In the genomic region with DNA sequence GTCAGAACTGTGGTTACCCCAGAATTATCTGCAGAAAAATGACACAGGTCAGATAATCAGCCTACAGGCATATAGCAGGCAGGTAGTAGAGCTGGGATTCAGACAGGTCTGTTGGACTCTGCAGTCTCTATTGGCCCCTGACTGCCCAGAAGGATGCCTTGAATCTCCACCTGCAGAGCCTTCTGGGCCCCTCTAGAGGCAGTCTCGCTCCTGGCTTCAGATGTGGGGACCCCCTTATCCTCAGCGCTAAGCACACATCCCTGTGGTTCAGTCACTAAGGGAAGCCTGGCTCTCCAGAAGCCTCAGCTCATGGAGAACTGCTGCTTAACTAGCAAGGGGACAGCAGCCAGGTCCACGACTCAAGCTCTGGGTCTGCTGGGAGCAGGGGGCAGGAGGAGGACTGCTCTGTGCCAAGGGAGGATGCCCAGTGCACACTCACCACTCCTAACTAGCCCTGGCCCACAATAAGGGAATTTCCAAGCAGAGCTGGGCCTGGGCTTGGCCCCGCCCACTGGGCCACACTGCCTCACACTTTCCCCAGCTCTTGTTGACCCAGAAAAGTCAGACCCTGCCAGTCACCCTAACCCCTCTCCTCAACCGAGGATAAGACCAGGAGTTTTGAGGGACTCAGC, we compare ENCODE assay signal across 8 cellular contexts. TPM values are rescaled to one million over a fixed set of nuclear protein-coding genes. Genes with fewer than 3 reads are reported as not detected.
A peak's percentile ranks its signal among the peaks of the same experiment; 100 is the strongest.
DNase-seq lines count a peak whose midpoint lies in the region; ATAC-seq and TF ChIP-seq lines count a peak whose summit lies in the region.

No MANE protein-coding gene starts in this region.

- H3K4me3 ChIP-seq in breast epithelium, result no peak overlapping the region
- H3K4me3 ChIP-seq in upper lobe of left lung, result no peak overlapping the region
- H3K4me3 ChIP-seq in uterus, result no peak overlapping the region
- H3K4me3 ChIP-seq in ovary, result no peak overlapping the region

- intact Hi-C loops in breast epithelium (cut with DNase I; ENCODE audit: low total_unique reads) (no loop called here), MCF 10A (cut with micrococcal nuclease) (no loop called here), uterus (cut with DNase I; ENCODE audit: low total_unique reads) (no loop called here), ovary (cut with DNase I) (no loop called here)
- intact Hi-C loops in activated CD8-positive, alpha-beta T cell treated with anti-CD3 and anti-CD28 coated beads for 36 hours (cut with micrococcal nuclease), result no loop called here

- ATAC-seq in activated CD8-positive, alpha-beta T cell treated with anti-CD3 and anti-CD28 coated beads for 36 hours, result peak; percentile 25
- peak in 1 of 2 donors; percentile 12 for ATAC-seq in upper lobe of left lung (ENCODE audit: low FRiP score in 2 of 2)
- ATAC-seq in HG02571 (IDR thresholded peaks at IDR 0.05; ENCODE audit: unreplicated experiment), result no peak

- 78 to 79% methylated on average over 3 to 5 of the region's 5 CpGs for WGBS in upper lobe of left lung, 2 donors
- WGBS in ovary, 3 donors, result 54 to 77% (median 71%) methylated on average over 5 of the region's 5 CpGs

- no peak overlapping the region for H3K4me3 Mint-ChIP-seq in MCF 10A (ENCODE audit: unreplicated experiment)
- peak overlapping the region; percentile 70 for H3K4me3 Mint-ChIP-seq in activated CD8-positive, alpha-beta T cell treated with anti-CD3 and anti-CD28 coated beads for 36 hours

- peaks cover 38% of the 10 kb centered on the region for H3K4me1 Mint-ChIP-seq in MCF 10A (ENCODE audit: insufficient read depth, unreplicated experiment)
- peaks cover 47% of the 10 kb centered on the region for H3K4me1 Mint-ChIP-seq in activated CD8-positive, alpha-beta T cell treated with anti-CD3 and anti-CD28 coated beads for 36 hours (ENCODE audit: low read depth)

- H3K27ac Mint-ChIP-seq in MCF 10A (ENCODE audit: low read depth, unreplicated experiment), result no peak overlapping the region
- H3K27ac Mint-ChIP-seq in activated CD8-positive, alpha-beta T cell treated with anti-CD3 and anti-CD28 coated beads for 36 hours, result peak overlapping the region; percentile 97

- H3K9me3 ChIP-seq in breast epithelium, result no peaks in the 10 kb centered on the region
- no peaks in the 10 kb centered on the region for H3K9me3 ChIP-seq in upper lobe of left lung
- H3K9me3 ChIP-seq in uterus, result no peaks in the 10 kb centered on the region
- no peaks in the 10 kb centered on the region for H3K9me3 ChIP-seq in ovary

- TF ChIP-seq CTCF in breast epithelium (IDR thresholded peaks at IDR 0.05) (no peak), MCF 10A (IDR thresholded peaks at IDR 0.05; ENCODE audit: unreplicated experiment) (no peak), upper lobe of left lung (IDR thresholded peaks at IDR 0.05) (no peak), uterus (IDR thresholded peaks at IDR 0.05) (no peak), ovary (IDR thresholded peaks at IDR 0.05) (no peak)
- TF ChIP-seq CTCF in activated CD8-positive, alpha-beta T cell treated with anti-CD3 and anti-CD28 coated beads for 36 hours (IDR thresholded peaks at IDR 0.05), result peak; percentile 37

- H3K27me3 ChIP-seq in breast epithelium (no peaks in the 10 kb centered on the region), upper lobe of left lung (no peaks in the 10 kb centered on the region), uterus (no peaks in the 10 kb centered on the region), ovary (no peaks in the 10 kb centered on the region)

- H3K9me3 Mint-ChIP-seq in MCF 10A (ENCODE audit: unreplicated experiment), result no peaks in the 10 kb centered on the region
- no peaks in the 10 kb centered on the region for H3K9me3 Mint-ChIP-seq in activated CD8-positive, alpha-beta T cell treated with anti-CD3 and anti-CD28 coated beads for 36 hours

- no peak for TF ChIP-seq POLR2A in breast epithelium (IDR thresholded peaks at IDR 0.05)
- no peak for TF ChIP-seq POLR2A in upper lobe of left lung (IDR thresholded peaks at IDR 0.05)
- no peak for TF ChIP-seq POLR2A in uterus (IDR thresholded peaks at IDR 0.05)
- no peak for TF ChIP-seq POLR2A in ovary (IDR thresholded peaks at IDR 0.05)

- DNase-seq in breast epithelium (ENCODE audit: low spot score in 2 of 2) (no peak), MCF 10A (ENCODE audit: unreplicated experiment) (no peak), kidney tubule cell (ENCODE audit: low spot score) (peak; percentile 63), upper lobe of left lung (peak; percentile 56 to 61), uterus (no peak), ovary (no peak)
- DNase-seq in activated CD8-positive, alpha-beta T cell treated with anti-CD3 and anti-CD28 coated beads for 36 hours, result peak; percentile 58

- no peaks in the 10 kb centered on the region for H3K27me3 Mint-ChIP-seq in MCF 10A (ENCODE audit: insufficient read depth, unreplicated experiment)
- no peaks in the 10 kb centered on the region for H3K27me3 Mint-ChIP-seq in activated CD8-positive, alpha-beta T cell treated with anti-CD3 and anti-CD28 coated beads for 36 hours

- POLR2A ChIA-PET in MCF 10A (lab: Yijun Ruan, JAX), result interaction anchor here (0.6 to 0.8 kb wide), 2 partner anchors 19 to 202 kb away, joined by 3 to 4 read pairs; a partner anchor contains a TSS
- POLR2A ChIA-PET in activated CD8-positive, alpha-beta T cell treated with anti-CD3 and anti-CD28 coated beads for 36 hours (lab: Charles Lee), result interaction anchor here (0.6 to 14.2 kb wide), 8 partner anchors 11 to 235 kb away, joined by 3 to 172 read pairs (median 4); a partner anchor contains a TSS

- H3K27ac ChIP-seq in breast epithelium (peak overlapping the region; percentile 82 to 85), upper lobe of left lung (peak overlapping the region; percentile 79 to 90 (median 84)), uterus (no peak overlapping the region), ovary (no peak overlapping the region)

- TF ChIP-seq EP300 in upper lobe of left lung (IDR thresholded peaks at IDR 0.05), result no peak
- TF ChIP-seq EP300 in ovary (IDR thresholded peaks at IDR 0.05), result no peak

- CTCF ChIA-PET in MCF 10A (lab: Yijun Ruan, JAX), result interaction anchor here (1.1 kb wide), 1 partner anchor 28 kb away, joined by 3 read pairs; no protein-coding TSS in a partner anchor
- CTCF ChIA-PET in activated CD8-positive, alpha-beta T cell treated with anti-CD3 and anti-CD28 coated beads for 36 hours (lab: Charles Lee), result interaction anchor here (0.7 to 9.6 kb wide), 13 partner anchors 17 to 164 kb away, joined by 3 to 85 read pairs (median 5); a partner anchor contains a TSS

- BruUV-seq in MCF 10A (replicated peaks; lab: Mats Ljungman, UMichigan), result no TSS peak

- no peaks in the 10 kb centered on the region for H3K36me3 ChIP-seq in breast epithelium
- H3K36me3 ChIP-seq in upper lobe of left lung, result no peaks in the 10 kb centered on the region
- H3K36me3 ChIP-seq in uterus, result no peaks in the 10 kb centered on the region
- H3K36me3 ChIP-seq in ovary, result no peaks in the 10 kb centered on the region

- H3K4me1 ChIP-seq in breast epithelium (peaks cover 9 to 31% of the 10 kb centered on the region in 2 donors), upper lobe of left lung (peaks cover 33 to 55% (median 45%) of the 10 kb centered on the region in 4 donors), uterus (no peaks in the 10 kb centered on the region), ovary (ENCODE audit: insufficient read depth) (no peaks in the 10 kb centered on the region)

- H3K36me3 Mint-ChIP-seq in MCF 10A (ENCODE audit: insufficient read depth, unreplicated experiment), result peaks cover 12% of the 10 kb centered on the region
- peaks cover 11% of the 10 kb centered on the region for H3K36me3 Mint-ChIP-seq in activated CD8-positive, alpha-beta T cell treated with anti-CD3 and anti-CD28 coated beads for 36 hours (ENCODE audit: low read depth)

RNA-seq across cellular contexts. Expression of a gene that starts 18.9 kb away (rescaled TPM):
- total RNA-seq in breast epithelium, result 10 to 100 TPM in 2 of 3 donors, 1 to 10 TPM in 1; 6.1 to 14.2 (median 13.8) TPM
- total RNA-seq in MCF 10A (2022), result 70.5 and 88.8 TPM in 2 replicates
- 10 to 100 TPM; 14.8 to 15.3 TPM for total RNA-seq in activated CD8-positive, alpha-beta T cell treated with anti-CD3 and anti-CD28 coated beads for 36 hours
- total RNA-seq in upper lobe of left lung, result 10 to 100 TPM; 18.1 to 51.4 (median 31.5) TPM
- total RNA-seq in uterus, result 10 to 100 TPM in 2 of 4 donors, 1 to 10 TPM in 2; 3.1 to 33.6 (median 18.4) TPM
- 10 to 100 TPM in 5 of 7 donors, 1 to 10 TPM in 2; 8.6 to 33.7 (median 14.8) TPM for total RNA-seq in ovary
- polyA plus RNA-seq in ovary, result 10 to 100 TPM; 10.6 to 22.0 TPM

Comparison
In these comparisons a context has a peak if more than half of its experiments do, and no peak if none do; other contexts are left out.
1. DNase-seq: peak in activated CD8-positive, alpha-beta T cell treated with anti-CD3 and anti-CD28 coated beads for 36 hours (single experiment), kidney tubule cell (single experiment) and upper lobe of left lung (2 of 2); none in breast epithelium (0 of 2), MCF 10A (single experiment), uterus (0 of 2) and ovary (0 of 5).
2. H3K27ac ChIP-seq: peak in breast epithelium (2 of 2) and upper lobe of left lung (4 of 4); none in uterus (0 of 2) and ovary (0 of 2).